ENCODE assay signal across 1 cellular context in the genomic region with DNA sequence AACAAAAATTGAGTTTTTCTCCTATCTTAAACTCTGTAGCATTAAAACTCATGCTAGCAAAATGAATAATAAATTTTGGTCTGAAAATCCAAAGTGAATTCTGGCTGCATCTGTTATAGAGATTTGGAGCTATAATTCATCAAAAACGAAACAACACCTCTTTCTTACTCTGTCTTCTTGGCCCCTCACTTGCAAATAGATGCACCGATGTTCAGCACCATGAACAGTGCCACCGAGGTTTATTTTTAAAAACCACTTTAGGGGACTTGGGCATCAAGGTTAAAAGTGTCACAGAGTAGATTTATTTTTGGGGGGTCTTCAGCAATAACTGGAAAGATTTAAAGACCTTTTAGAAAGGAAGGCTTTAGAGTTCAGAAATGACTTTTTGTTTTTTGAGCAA.
TF ChIP-seq lines count a peak whose summit lies in the region.

No MANE protein-coding gene starts in this region.

TF ChIP-seq in HepG2, 621 proteins besides CTCF, POLR2A, EP300 and RAD21 (continued from another document):
- TF ChIP-seq, protein P1, sequence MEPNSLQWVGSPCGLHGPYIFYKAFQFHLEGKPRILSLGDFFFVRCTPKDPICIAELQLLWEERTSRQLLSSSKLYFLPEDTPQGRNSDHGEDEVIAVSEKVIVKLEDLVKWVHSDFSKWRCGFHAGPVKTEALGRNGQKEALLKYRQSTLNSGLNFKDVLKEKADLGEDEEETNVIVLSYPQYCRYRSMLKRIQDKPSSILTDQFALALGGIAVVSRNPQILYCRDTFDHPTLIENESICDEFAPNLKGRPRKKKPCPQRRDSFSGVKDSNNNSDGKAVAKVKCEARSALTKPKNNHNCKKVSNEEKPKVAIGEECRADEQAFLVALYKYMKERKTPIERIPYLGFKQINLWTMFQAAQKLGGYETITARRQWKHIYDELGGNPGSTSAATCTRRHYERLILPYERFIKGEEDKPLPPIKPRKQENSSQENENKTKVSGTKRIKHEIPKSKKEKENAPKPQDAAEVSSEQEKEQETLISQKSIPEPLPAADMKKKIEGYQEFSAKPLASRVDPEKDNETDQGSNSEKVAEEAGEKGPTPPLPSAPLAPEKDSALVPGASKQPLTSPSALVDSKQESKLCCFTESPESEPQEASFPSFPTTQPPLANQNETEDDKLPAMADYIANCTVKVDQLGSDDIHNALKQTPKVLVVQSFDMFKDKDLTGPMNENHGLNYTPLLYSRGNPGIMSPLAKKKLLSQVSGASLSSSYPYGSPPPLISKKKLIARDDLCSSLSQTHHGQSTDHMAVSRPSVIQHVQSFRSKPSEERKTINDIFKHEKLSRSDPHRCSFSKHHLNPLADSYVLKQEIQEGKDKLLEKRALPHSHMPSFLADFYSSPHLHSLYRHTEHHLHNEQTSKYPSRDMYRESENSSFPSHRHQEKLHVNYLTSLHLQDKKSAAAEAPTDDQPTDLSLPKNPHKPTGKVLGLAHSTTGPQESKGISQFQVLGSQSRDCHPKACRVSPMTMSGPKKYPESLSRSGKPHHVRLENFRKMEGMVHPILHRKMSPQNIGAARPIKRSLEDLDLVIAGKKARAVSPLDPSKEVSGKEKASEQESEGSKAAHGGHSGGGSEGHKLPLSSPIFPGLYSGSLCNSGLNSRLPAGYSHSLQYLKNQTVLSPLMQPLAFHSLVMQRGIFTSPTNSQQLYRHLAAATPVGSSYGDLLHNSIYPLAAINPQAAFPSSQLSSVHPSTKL (CRISPR knock-in tag; IDR thresholded peaks at IDR 0.05), result no peak
- TF ChIP-seq, protein P2, sequence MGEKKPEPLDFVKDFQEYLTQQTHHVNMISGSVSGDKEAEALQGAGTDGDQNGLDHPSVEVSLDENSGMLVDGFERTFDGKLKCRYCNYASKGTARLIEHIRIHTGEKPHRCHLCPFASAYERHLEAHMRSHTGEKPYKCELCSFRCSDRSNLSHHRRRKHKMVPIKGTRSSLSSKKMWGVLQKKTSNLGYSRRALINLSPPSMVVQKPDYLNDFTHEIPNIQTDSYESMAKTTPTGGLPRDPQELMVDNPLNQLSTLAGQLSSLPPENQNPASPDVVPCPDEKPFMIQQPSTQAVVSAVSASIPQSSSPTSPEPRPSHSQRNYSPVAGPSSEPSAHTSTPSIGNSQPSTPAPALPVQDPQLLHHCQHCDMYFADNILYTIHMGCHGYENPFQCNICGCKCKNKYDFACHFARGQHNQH (CRISPR knock-in tag; IDR thresholded peaks at IDR 0.05), result no peak
- TF ChIP-seq SRSF4 (IDR thresholded peaks at IDR 0.05; ENCODE audit: low read depth, low read length, poor library complexity, severe bottlenecking) (no peak), ZZZ3 (CRISPR knock-in tag; IDR thresholded peaks at IDR 0.05; ENCODE audit: borderline replicate concordance) (no peak)
- TF ChIP-seq, protein P3, sequence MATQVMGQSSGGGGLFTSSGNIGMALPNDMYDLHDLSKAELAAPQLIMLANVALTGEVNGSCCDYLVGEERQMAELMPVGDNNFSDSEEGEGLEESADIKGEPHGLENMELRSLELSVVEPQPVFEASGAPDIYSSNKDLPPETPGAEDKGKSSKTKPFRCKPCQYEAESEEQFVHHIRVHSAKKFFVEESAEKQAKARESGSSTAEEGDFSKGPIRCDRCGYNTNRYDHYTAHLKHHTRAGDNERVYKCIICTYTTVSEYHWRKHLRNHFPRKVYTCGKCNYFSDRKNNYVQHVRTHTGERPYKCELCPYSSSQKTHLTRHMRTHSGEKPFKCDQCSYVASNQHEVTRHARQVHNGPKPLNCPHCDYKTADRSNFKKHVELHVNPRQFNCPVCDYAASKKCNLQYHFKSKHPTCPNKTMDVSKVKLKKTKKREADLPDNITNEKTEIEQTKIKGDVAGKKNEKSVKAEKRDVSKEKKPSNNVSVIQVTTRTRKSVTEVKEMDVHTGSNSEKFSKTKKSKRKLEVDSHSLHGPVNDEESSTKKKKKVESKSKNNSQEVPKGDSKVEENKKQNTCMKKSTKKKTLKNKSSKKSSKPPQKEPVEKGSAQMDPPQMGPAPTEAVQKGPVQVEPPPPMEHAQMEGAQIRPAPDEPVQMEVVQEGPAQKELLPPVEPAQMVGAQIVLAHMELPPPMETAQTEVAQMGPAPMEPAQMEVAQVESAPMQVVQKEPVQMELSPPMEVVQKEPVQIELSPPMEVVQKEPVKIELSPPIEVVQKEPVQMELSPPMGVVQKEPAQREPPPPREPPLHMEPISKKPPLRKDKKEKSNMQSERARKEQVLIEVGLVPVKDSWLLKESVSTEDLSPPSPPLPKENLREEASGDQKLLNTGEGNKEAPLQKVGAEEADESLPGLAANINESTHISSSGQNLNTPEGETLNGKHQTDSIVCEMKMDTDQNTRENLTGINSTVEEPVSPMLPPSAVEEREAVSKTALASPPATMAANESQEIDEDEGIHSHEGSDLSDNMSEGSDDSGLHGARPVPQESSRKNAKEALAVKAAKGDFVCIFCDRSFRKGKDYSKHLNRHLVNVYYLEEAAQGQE (IDR thresholded peaks at IDR 0.05; ENCODE audit: borderline replicate concordance in 1 of 2, low read depth in 1 of 2, low read length in 2 of 2), result peak; percentile 15 to 88
TF ChIP-seq in HepG2: peak in this region for 2.
